ENCODE assay signal across 15 cellular contexts in genomic region chr12:15712823-15713663, GRCh38.
A peak's percentile ranks its signal among the peaks of the same experiment; 100 is the strongest.
DNase-seq lines count a peak whose midpoint lies in the region; ATAC-seq and TF ChIP-seq lines count a peak whose summit lies in the region.
"Had no signal": no experiment of that assay in that cellular context is flagged by ENCODE, and none has a peak within 500 bp of the region (broad histone marks: within the 10 kb centered on the region; RNA-seq: fewer than 3 reads in every experiment).

No MANE protein-coding gene starts in this region.

- H2BK120ac ChIP-seq in trophoblast cell (ENCODE audit: insufficient read depth, low read length, poor library complexity) = no peak overlapping the region

- H3K27me3 ChIP-seq in Peyer's patch (no peaks in the 10 kb centered on the region), right cardiac atrium (ENCODE audit: control insufficient read depth, insufficient read depth) (no peaks in the 10 kb centered on the region), parathyroid adenoma (ENCODE audit: control insufficient read depth, insufficient read depth, low read length) (no peaks in the 10 kb centered on the region), trophoblast cell (ENCODE audit: insufficient read depth, low read length) (no peaks in the 10 kb centered on the region), BE2C (peaks cover 19% of the 10 kb centered on the region; the same call in 1 of the 2 replicates)

- H3K4me3 ChIP-seq in Peyer's patch (peak overlapping the region in 2 of 4 donors; percentile 30 to 38), right cardiac atrium (ENCODE audit: low read length) (no peak overlapping the region), parathyroid adenoma (ENCODE audit: low read depth, low read length) (no peak overlapping the region), trophoblast cell (ENCODE audit: low read depth, low read length) (no peak overlapping the region), BE2C (ENCODE audit: low read depth, low read length) (no peak overlapping the region)

- H2AK5ac ChIP-seq in trophoblast cell (ENCODE audit: low read length) = no peak overlapping the region

- TF ChIP-seq POLR2A in Peyer's patch (IDR thresholded peaks at IDR 0.05) = no peak

- H3K23ac ChIP-seq in trophoblast cell (ENCODE audit: low read length) = no peak overlapping the region

- H3K14ac ChIP-seq in trophoblast cell (ENCODE audit: low read length) = no peak overlapping the region

- DNase-seq in ACHN (peak; percentile 52), Peyer's patch (peak in 1 of 3 donors; percentile 88), right cardiac atrium (peak; percentile 49 to 77 (median 62)), trophoblast cell (no peak), BE2C (no peak), germinal center (ENCODE audit: low spot score) (no peak), RWPE1 (ENCODE audit: low spot score) (no peak)
- DNase-seq: activated naive CD8-positive, alpha-beta T cell treated with anti-CD3 and anti-CD28 coated beads, Interleukin-2, amount 10 ng/mL, durations not matched to agents 7 days and 5 days; Kasumi-1; naive thymus-derived CD8-positive, alpha-beta T cell; NCI-H2029 treated with DMSO at 0.1 percent for 48 hours; NK-92 treated with Interleukin-12 subunit alpha and Interleukin-12 subunit beta, amount 100 ng/mL, for 24 hours; SK-N-SH; stimulated activated CD4-positive, alpha-beta T cell treated with anti-CD3 and anti-CD28 coated beads, Interleukin-12 subunit alpha, Interleukin-12 subunit beta, amount 100 ng/mL, for 4 hours had no signal

- H4K8ac ChIP-seq in trophoblast cell (ENCODE audit: low read depth, low read length) = no peak overlapping the region

- no peak overlapping the region for H3K4ac ChIP-seq in trophoblast cell (ENCODE audit: low read depth, low read length)

- intact Hi-C loops in right cardiac atrium (cut with DNase I) = no loop called here

- peak overlapping the region in 3 of 4 donors; percentile 75 to 80 (median 79) for H3K27ac ChIP-seq in Peyer's patch
- H3K27ac ChIP-seq in right cardiac atrium (ENCODE audit: low read length) = peak overlapping the region; percentile 64
- peak overlapping the region; percentile 33 for H3K27ac ChIP-seq in parathyroid adenoma
- H3K27ac ChIP-seq in trophoblast cell (ENCODE audit: low read depth, low read length) = no peak overlapping the region
- H3K27ac ChIP-seq in RWPE1 = no peak overlapping the region

- H3K4me1 ChIP-seq in Peyer's patch = peaks cover 0 to 26% (median 1%) of the 10 kb centered on the region in 4 donors
- peaks cover 9% of the 10 kb centered on the region for H3K4me1 ChIP-seq in right cardiac atrium (ENCODE audit: control insufficient read depth, insufficient read depth, low read length)
- no peaks in the 10 kb centered on the region for H3K4me1 ChIP-seq in parathyroid adenoma
- H3K4me1 ChIP-seq in trophoblast cell (ENCODE audit: control insufficient read depth in 1 of 2, insufficient read depth in 2 of 2, low read length in 2 of 2) = no peaks in the 10 kb centered on the region
- no peaks in the 10 kb centered on the region for H3K4me1 ChIP-seq in BE2C

- CTCF ChIA-PET in RWPE1 (lab: Yijun Ruan, JAX) = interaction anchor here (0.5 to 0.7 kb wide), 2 partner anchors 1673 to 1799 kb away, joined by 3 to 4 read pairs; no protein-coding TSS in a partner anchor

- in situ Hi-C loops in ACHN (cut with HindIII; ENCODE audit: low pct_ligation_motif_present, low pct_unique_long_range_greater_than_20kb, low sequenced_read_pairs) = no loop called here

- POLR2A ChIA-PET in RWPE1 (lab: Yijun Ruan, JAX; ENCODE audit: low non-redundant PET) = no interaction called here

- H3K9ac ChIP-seq in parathyroid adenoma = no peak overlapping the region
- H3K9ac ChIP-seq in trophoblast cell (ENCODE audit: low read length) = no peak overlapping the region
- H3K9ac ChIP-seq: SK-N-SH had no signal

- 57% methylated on average over 8 of the region's 8 CpGs for WGBS in right cardiac atrium
- no CpG with 5 or more reads among the region's 8 CpGs for WGBS in trophoblast cell (ENCODE audit: extremely low coverage, insufficient coverage, insufficient read length)

- H3K9me3 ChIP-seq in Peyer's patch (no peaks in the 10 kb centered on the region), right cardiac atrium (ENCODE audit: control insufficient read depth, low read length) (no peaks in the 10 kb centered on the region), parathyroid adenoma (ENCODE audit: control insufficient read depth, low read length) (no peaks in the 10 kb centered on the region), trophoblast cell (ENCODE audit: insufficient read depth, low read depth, low read length) (no peaks in the 10 kb centered on the region), BE2C (no peaks in the 10 kb centered on the region)
- H3K9me3 ChIP-seq: SK-N-SH had no signal

- H2AFZ ChIP-seq in parathyroid adenoma (no peak overlapping the region), trophoblast cell (ENCODE audit: insufficient read depth, low read length, poor library complexity) (no peak overlapping the region)

- no peak overlapping the region for H2BK5ac ChIP-seq in trophoblast cell (ENCODE audit: low read depth, low read length, poor library complexity)

- peak; percentile 91 to 94 for ATAC-seq in right cardiac atrium
- ATAC-seq: naive thymus-derived CD8-positive, alpha-beta T cell had no signal

- no peaks in the 10 kb centered on the region for H3K79me2 ChIP-seq in parathyroid adenoma
- H3K79me2 ChIP-seq in trophoblast cell (ENCODE audit: control insufficient read depth, insufficient read depth, low read length, poor library complexity) = no peaks in the 10 kb centered on the region

- H3K79me1 ChIP-seq in trophoblast cell (ENCODE audit: low read length) = no peaks in the 10 kb centered on the region

- H3K18ac ChIP-seq in trophoblast cell (ENCODE audit: low read length) = no peak overlapping the region

- no peak overlapping the region for H4K91ac ChIP-seq in trophoblast cell (ENCODE audit: low read depth, low read length)

- no peak overlapping the region for H4K12ac ChIP-seq in trophoblast cell (ENCODE audit: low read depth, low read length)

- H2BK12ac ChIP-seq in trophoblast cell (ENCODE audit: low read length) = no peak overlapping the region

- H3K36me3 ChIP-seq in Peyer's patch (no peaks in the 10 kb centered on the region), parathyroid adenoma (ENCODE audit: control insufficient read depth, insufficient read depth, low read length) (no peaks in the 10 kb centered on the region), trophoblast cell (ENCODE audit: control insufficient read depth in 1 of 2, insufficient read depth in 2 of 2, low read length in 2 of 2) (peaks cover 0 to 2% of the 10 kb centered on the region in 2 experiments), BE2C (no peaks in the 10 kb centered on the region)

- H3K4me2 ChIP-seq in parathyroid adenoma (ENCODE audit: low read length) (no peak overlapping the region), trophoblast cell (ENCODE audit: low read length) (no peak overlapping the region)
- H3K4me2 ChIP-seq: SK-N-SH had no signal

- TF ChIP-seq CTCF in Peyer's patch (IDR thresholded peaks at IDR 0.05) (no peak), parathyroid adenoma (IDR thresholded peaks at IDR 0.05) (no peak), BE2C (IDR thresholded peaks at IDR 0.05; ENCODE audit: low read depth, low read length) (no peak), RWPE1 (conservative IDR thresholded peaks at IDR 0.05; ENCODE audit: low read depth) (no peak)

Comparison
In these comparisons a context has a peak if more than half of its experiments do, and no peak if none do; other contexts are left out.
1. DNase-seq: peak in ACHN (single experiment) and right cardiac atrium (3 of 3); none in trophoblast cell (0 of 2), BE2C (single experiment), germinal center (single experiment) and RWPE1 (single experiment).
2. H3K27ac ChIP-seq: peak in Peyer's patch (3 of 4), right cardiac atrium (single experiment) and parathyroid adenoma (single experiment); none in trophoblast cell (single experiment) and RWPE1 (single experiment).